In the genomic region with DNA sequence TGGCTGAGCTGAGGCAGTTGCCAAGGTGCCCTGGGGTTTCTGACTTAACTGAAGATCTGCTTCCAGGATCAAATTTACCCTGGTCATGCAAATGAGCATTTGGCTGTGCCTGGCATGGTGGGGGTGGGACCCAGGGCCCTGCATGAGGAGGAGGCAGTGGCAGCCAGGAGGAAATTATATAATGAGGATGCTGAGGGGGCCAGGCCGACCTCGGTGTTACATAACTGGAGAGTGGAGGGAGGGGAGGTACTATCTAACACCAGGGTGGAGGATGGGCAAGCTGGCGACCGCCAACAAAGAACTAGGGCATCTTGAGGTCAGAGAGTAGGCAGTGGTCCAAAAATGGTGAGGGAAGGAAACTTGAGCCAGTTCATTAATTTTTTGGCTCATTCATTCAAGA, we compare ENCODE assay signal across 11 cellular contexts. TPM values are rescaled to one million over a fixed set of nuclear protein-coding genes. Genes with fewer than 3 reads are reported as not detected.
DNase-seq lines count a peak whose midpoint lies in the region; ATAC-seq, FAIRE-seq and TF ChIP-seq lines count a peak whose summit lies in the region.
"Had no signal": no experiment of that assay in that cellular context is flagged by ENCODE, and none has a peak within 500 bp of the region (broad histone marks: within the 10 kb centered on the region; RNA-seq: fewer than 3 reads in every experiment).

No MANE protein-coding gene starts in this region.

- 88% methylated on average over 4 of the region's 4 CpGs; no CpG with 5 or more reads in 1 of the 2 experiments for WGBS in H1 (ENCODE audit: extremely low coverage in 1 of 2, insufficient coverage in 1 of 2, insufficient read length in 1 of 2, insufficient replicate concordance in 2 of 2, low coverage in 1 of 2, low lambda C conversion rate in 2 of 2, missing lambda C conversion rate in 1 of 2), 2 experiments
- WGBS in ovary, 3 donors: 21 to 42% (median 22%) methylated on average over 4 of the region's 4 CpGs

- H3K18ac ChIP-seq in H1 (ENCODE audit: extremely low read depth, low read length): no peak overlapping the region

- H2BK20ac ChIP-seq in H1 (ENCODE audit: low read length): no peak overlapping the region

- peaks cover 69% of the 10 kb centered on the region for H3K4me1 ChIP-seq in BLaER1
- H3K4me1 ChIP-seq in H1 (replicated peaks in 1 of 4; ENCODE audit: control insufficient read depth in 3 of 4, insufficient read depth in 4 of 4, low read length in 3 of 4): peaks cover 0 to 25% (median 16%) of the 10 kb centered on the region in 4 experiments; a peak in 6 of 7 replicates
- H3K4me1 ChIP-seq in ovary (ENCODE audit: insufficient read depth): peaks cover 28% of the 10 kb centered on the region

- FAIRE-seq in H1 (lab: Jason Lieb, UNC): no peak

- POLR2A ChIA-PET in H1 (lab: Charles Lee; ENCODE audit: partially characterized antibody): interaction anchor here (1.0 to 1.9 kb wide), 5 partner anchors 10 to 25 kb away, joined by 3 to 6 read pairs (median 5); no protein-coding TSS in a partner anchor

- TF ChIP-seq CTCF in NB4 (IDR thresholded peaks at IDR 0.05; ENCODE audit: low read depth, low read length): no peak
- TF ChIP-seq CTCF in H1 (IDR thresholded peaks at IDR 0.05; ENCODE audit: control extremely low read depth in 1 of 3, insufficient read depth in 1 of 3, low read depth in 1 of 3, low read length in 3 of 3): no peak
- TF ChIP-seq CTCF in ovary (IDR thresholded peaks at IDR 0.05): no peak

- H3K4me2 ChIP-seq in BLaER1 (peak overlapping the region; percentile 62), H1 (ENCODE audit: insufficient read depth in 1 of 2, low read depth in 2 of 2, low read length in 2 of 2) (no peak overlapping the region)

- H2AFZ ChIP-seq in H1 (ENCODE audit: low read length): no peak overlapping the region

- H4K91ac ChIP-seq in H1 (replicated peaks; ENCODE audit: insufficient read length, low read length): no peak overlapping the region

- H3K27ac ChIP-seq in BLaER1: peak overlapping the region; percentile 62
- no peak overlapping the region for H3K27ac ChIP-seq in H1 (ENCODE audit: low read depth, low read length)
- H3K27ac ChIP-seq in ovary: peak overlapping the region; percentile 5 to 54

- H3K9ac ChIP-seq in BLaER1 (peak overlapping the region; percentile 54; the same call in 1 of the 2 replicates), H1 (replicated peaks in 1 of 4; ENCODE audit: extremely low read depth in 1 of 4, low read depth in 3 of 4, low read length in 3 of 4) (no peak overlapping the region)

- H3K4me3 ChIP-seq in BLaER1: no peak overlapping the region
- no peak overlapping the region for H3K4me3 ChIP-seq in NB4 (ENCODE audit: low read depth, low read length)
- H3K4me3 ChIP-seq in H1 (ENCODE audit: extremely low read depth in 1 of 4, insufficient read depth in 2 of 4, low read depth in 3 of 4, low read length in 4 of 4): no peak overlapping the region
- no peak overlapping the region for H3K4me3 ChIP-seq in ovary

- peaks cover 0 to 40% of the 10 kb centered on the region in 2 experiments; a peak in 2 of 4 replicates for H3K79me2 ChIP-seq in H1 (ENCODE audit: control insufficient read depth in 1 of 2, insufficient read depth in 2 of 2, low read length in 2 of 2)

- H3K9me3 ChIP-seq in BLaER1: no peaks in the 10 kb centered on the region
- H3K9me3 ChIP-seq in H1 (ENCODE audit: insufficient read depth in 2 of 2, low read depth in 1 of 2, low read length in 1 of 2): no peaks in the 10 kb centered on the region
- no peaks in the 10 kb centered on the region for H3K9me3 ChIP-seq in ovary
- H3K9me3 ChIP-seq: Caco-2 had no signal

- CTCF ChIA-PET in H1 (lab: Charles Lee; ENCODE audit: partially characterized antibody): interaction anchor here (0.9 to 2.2 kb wide), 7 partner anchors 10 to 108 kb away, joined by 3 to 6 read pairs (median 4); no protein-coding TSS in a partner anchor

- H3K36me3 ChIP-seq in BLaER1 (peaks cover 83% of the 10 kb centered on the region), H1 (ENCODE audit: control insufficient read depth in 2 of 4, insufficient read depth in 4 of 4, low read length in 3 of 4) (peaks cover 6 to 32% (median 14%) of the 10 kb centered on the region in 4 experiments; a peak in 6 of 8 replicates), ovary (no peaks in the 10 kb centered on the region)

- H2BK5ac ChIP-seq in H1 (ENCODE audit: low read depth, low read length): no peak overlapping the region

- H2BK12ac ChIP-seq in H1 (ENCODE audit: low read depth, low read length): no peak overlapping the region

- no peak for TF ChIP-seq RAD21 in H1 (IDR thresholded peaks at IDR 0.05 in 1 of 2, conservative IDR thresholded peaks at IDR 0.05 in 1 of 2; ENCODE audit: low read depth in 2 of 2, low read length in 2 of 2)

- H3K56ac ChIP-seq in H1 (replicated peaks; ENCODE audit: insufficient read length, low read depth, low read length): no peak overlapping the region

- intact Hi-C loops in ovary (cut with DNase I): no loop called here

- H4K5ac ChIP-seq in H1 (ENCODE audit: insufficient read length, low read depth, low read length): no peak overlapping the region

- ATAC-seq in GM18861 (IDR thresholded peaks at IDR 0.05; ENCODE audit: unreplicated experiment): no peak

- H4K8ac ChIP-seq in H1 (ENCODE audit: extremely low read depth, insufficient read depth, low read length): peak overlapping the region; percentile 15; the same call in 1 of the 2 replicates

- no peaks in the 10 kb centered on the region for H3K23me2 ChIP-seq in H1 (ENCODE audit: low read depth, low read length)

- peaks cover 25% of the 10 kb centered on the region for H3K79me1 ChIP-seq in H1 (ENCODE audit: low read depth, low read length)

- no peak overlapping the region for H2BK120ac ChIP-seq in H1 (replicated peaks; ENCODE audit: low read depth, low read length)

- H4K20me1 ChIP-seq in BLaER1: peaks cover 51% of the 10 kb centered on the region
- H4K20me1 ChIP-seq in H1 (replicated peaks in 1 of 2; ENCODE audit: control insufficient read depth in 1 of 2, insufficient read depth in 2 of 2, low read length in 2 of 2): peaks cover 2 to 23% of the 10 kb centered on the region in 2 experiments

- no peak overlapping the region for H2BK15ac ChIP-seq in H1 (ENCODE audit: low read length)

- 0 out of 2 replicates have a peak overlapping the region, but pooled peaks have one; percentile 9 for H2AK5ac ChIP-seq in H1 (ENCODE audit: low read depth, low read length)

- H3K27me3 ChIP-seq in BLaER1 (no peaks in the 10 kb centered on the region), H1 (replicated peaks in 1 of 4; ENCODE audit: control insufficient read depth in 3 of 4, extremely low read depth in 1 of 4, insufficient read depth in 3 of 4, low read length in 3 of 4) (no peaks in the 10 kb centered on the region), ovary (no peaks in the 10 kb centered on the region)

- no peak overlapping the region for H3K23ac ChIP-seq in H1 (ENCODE audit: insufficient read length)

- no peak overlapping the region for H3K14ac ChIP-seq in H1 (ENCODE audit: insufficient read length)

- H3K4ac ChIP-seq in H1 (replicated peaks; ENCODE audit: insufficient read length, low read depth, low read length): no peak overlapping the region

- peak; percentile 49 for DNase-seq in NB4 (ENCODE audit: low read depth)
- DNase-seq in H1 (ENCODE audit: low read depth in 1 of 2, low spot score in 2 of 2): no peak
- no peak for DNase-seq in ovary
- DNase-seq in stimulated activated CD4-positive, alpha-beta T cell treated with anti-CD3 and anti-CD28 coated beads, Interleukin-4, amount 100 ng/mL, for 24 hours: no peak
- DNase-seq in SIG-M5 (lab: John Stamatoyannopoulos, UW): no peak
- no peak for DNase-seq in activated CD8-positive, alpha-beta memory T cell treated with anti-CD3 and anti-CD28 coated beads, Interleukin-2, amount 50 U/mL, for 4 hours
- DNase-seq: Caco-2; effector CD4-positive, alpha-beta T cell; NCI-H1930 had no signal

- TF ChIP-seq POLR2A in NB4 (IDR thresholded peaks at IDR 0.05; ENCODE audit: extremely low read depth, insufficient read length): no peak
- no peak for TF ChIP-seq POLR2A in H1 (IDR thresholded peaks at IDR 0.05; ENCODE audit: control extremely low read depth in 1 of 2, low read depth in 2 of 2, low read length in 2 of 2)
- TF ChIP-seq POLR2A in ovary (IDR thresholded peaks at IDR 0.05): no peak

- TF ChIP-seq EP300 in H1 (IDR thresholded peaks at IDR 0.05; ENCODE audit: borderline replicate concordance in 1 of 2, low read depth in 2 of 2, low read length in 2 of 2): no peak
- no peak for TF ChIP-seq EP300 in ovary (IDR thresholded peaks at IDR 0.05)

RNA-seq across cellular contexts. Expression of a gene that starts 16.4 kb away (rescaled TPM):
- 20.1 and 20.3 TPM in 2 replicates for total RNA-seq in H1 (2021; fragmentation: NEBNext Ultra II Directional; extraction: Animal tissue kit (Norgen Biotek cat#: 25700))
- 16.9 and 19.7 TPM in 2 replicates for polyA plus RNA-seq in H1 (2011; rRNA removed)
- 16.6 TPM for polyA plus RNA-seq in H1 (2011; cell fraction: cytosol; rRNA removed)
- polyA plus RNA-seq in H1 (2011; cell fraction: nucleus; rRNA removed): 31.1 TPM
- polyA plus RNA-seq in H1 (2012, experiment 1 of 2): 18.9 to 22.4 TPM (median 21.2 TPM) in 4 replicates
- polyA plus RNA-seq in H1 (2012, experiment 2 of 2): 20.6 TPM
- 12.5 TPM for polyA plus RNA-seq in H1 (2013, experiment 1 of 2)
- 12.7 TPM for polyA plus RNA-seq in H1 (2013, experiment 2 of 2)
- polyA minus RNA-seq in H1 (2011; rRNA and poly(A)+ RNA removed): 13.3 and 19.6 TPM in 2 replicates
- 14.6 TPM for polyA minus RNA-seq in H1 (2011; cell fraction: cytosol; rRNA and poly(A)+ RNA removed)
- 11.1 TPM for polyA minus RNA-seq in H1 (2011; cell fraction: nucleus; rRNA and poly(A)+ RNA removed)
- total RNA-seq in ovary: 10 to 100 TPM; 12.6 to 42.7 (median 27.9) TPM
- polyA plus RNA-seq in ovary: 10 to 100 TPM; 16.6 to 19.5 TPM

RNA-seq across cellular contexts. Expression of a gene that starts 32.7 kb away (rescaled TPM):
- total RNA-seq in H1 (2021; fragmentation: NEBNext Ultra II Directional; extraction: Animal tissue kit (Norgen Biotek cat#: 25700)): 136 and 138 TPM in 2 replicates
- 73.3 and 109 TPM in 2 replicates for polyA plus RNA-seq in H1 (2011; rRNA removed)
- polyA plus RNA-seq in H1 (2011; cell fraction: cytosol; rRNA removed): 187 TPM
- 354 TPM for polyA plus RNA-seq in H1 (2011; cell fraction: nucleus; rRNA removed)
- polyA plus RNA-seq in H1 (2012, experiment 1 of 2): 86.6 to 119 TPM (median 110 TPM) in 4 replicates
- polyA plus RNA-seq in H1 (2012, experiment 2 of 2): 48.2 TPM
- polyA plus RNA-seq in H1 (2013, experiment 1 of 2): 97.6 TPM
- polyA plus RNA-seq in H1 (2013, experiment 2 of 2): 85.4 TPM
- polyA minus RNA-seq in H1 (2011; rRNA and poly(A)+ RNA removed): 36.6 and 38.3 TPM in 2 replicates
- 57.2 TPM for polyA minus RNA-seq in H1 (2011; cell fraction: cytosol; rRNA and poly(A)+ RNA removed)
- 83.5 TPM for polyA minus RNA-seq in H1 (2011; cell fraction: nucleus; rRNA and poly(A)+ RNA removed)
- 1 to 10 TPM in 2 of 7 donors, under 1 TPM in 3, not detected in 2; 0.18 to 1.4 (median 0.37) TPM for total RNA-seq in ovary
- under 1 TPM; 0.98 to 0.99 TPM for polyA plus RNA-seq in ovary

RNA-seq across cellular contexts. Expression of a gene that starts 53.6 kb away (rescaled TPM):
- 5.0 and 5.7 TPM in 2 replicates for total RNA-seq in H1 (2021; fragmentation: NEBNext Ultra II Directional; extraction: Animal tissue kit (Norgen Biotek cat#: 25700))
- 4.1 and 6.8 TPM in 2 replicates for polyA plus RNA-seq in H1 (2011; rRNA removed)
- 5.8 TPM for polyA plus RNA-seq in H1 (2011; cell fraction: cytosol; rRNA removed)
- polyA plus RNA-seq in H1 (2011; cell fraction: nucleus; rRNA removed): 24.6 TPM
- 3.7 to 5.5 TPM (median 4.6 TPM) in 4 replicates for polyA plus RNA-seq in H1 (2012, experiment 1 of 2)
- polyA plus RNA-seq in H1 (2012, experiment 2 of 2): 1.8 TPM
- polyA plus RNA-seq in H1 (2013, experiment 1 of 2): 2.9 TPM
- polyA plus RNA-seq in H1 (2013, experiment 2 of 2): 3.0 TPM
- 7.9 and 11.9 TPM in 2 replicates for polyA minus RNA-seq in H1 (2011; rRNA and poly(A)+ RNA removed)
- 3.4 TPM for polyA minus RNA-seq in H1 (2011; cell fraction: cytosol; rRNA and poly(A)+ RNA removed)
- 20.7 TPM for polyA minus RNA-seq in H1 (2011; cell fraction: nucleus; rRNA and poly(A)+ RNA removed)
- total RNA-seq in ovary: 10 to 100 TPM in 5 of 7 donors, 1 to 10 TPM in 2; 5.7 to 29.4 (median 12.1) TPM
- polyA plus RNA-seq in ovary: 1 to 10 TPM; 6.2 to 10.0 TPM

Comparison
In these comparisons a context has a peak if more than half of its experiments do, and no peak if none do; other contexts are left out.
1. RNA of a gene that starts 32.7 kb away (total RNA-seq): 136 to 138 TPM in H1; 0.18 to 1.4 TPM in ovary; every median in the first group is over 10 times any median in the second.